Comparison of ENCODE assay signal across 8 cellular contexts in genomic region chr4:128061566-128062536, GRCh38. TPM values are rescaled to one million over a fixed set of nuclear protein-coding genes. Genes with fewer than 3 reads are reported as not detected.
DNase-seq lines count a peak whose midpoint lies in the region; ATAC-seq and TF ChIP-seq lines count a peak whose summit lies in the region.

No MANE protein-coding gene starts in this region.

- DNase-seq in AG10803 (ENCODE audit: low read depth) (peak; percentile 25), NCI-H345 treated with DMSO at 0.1 percent for 48 hours (lab: John Stamatoyannopoulos, UW; ENCODE audit: unreplicated experiment) (peak; percentile 72), dorsolateral prefrontal cortex (peak; percentile 37 to 74 (median 64)), lower lobe of right lung (peak; percentile 72)
- peak; percentile 63 to 75 for DNase-seq in activated CD4-positive, alpha-beta T cell treated with anti-CD3 and anti-CD28 coated beads, Interleukin-2, amount 50 U/mL, for 48 hours
- DNase-seq in stimulated activated CD4-positive, alpha-beta T cell treated with anti-CD3 and anti-CD28 coated beads, Interleukin-4, amount 100 ng/mL, for 48 hours (ENCODE audit: low read depth in 2 of 2): peak; percentile 46 to 47

- intact Hi-C loops in dorsolateral prefrontal cortex (cut with DNase I): loop anchor here (2.0 to 10.0 kb wide), 8 partner anchors 97 to 1033 kb away; partner anchors contain the start of genes HSPA4L (in 2 of the 2), PGRMC2 (in 2 of the 2), ABHD18 (in 1 of the 2) and C4orf33 (in 1 of the 2)
- intact Hi-C loops in lower lobe of right lung (cut with DNase I): no loop called here

- ATAC-seq in GM18909 (IDR thresholded peaks at IDR 0.05; ENCODE audit: poor library complexity, unreplicated experiment) (peak; percentile 47), HG03135 (IDR thresholded peaks at IDR 0.05; ENCODE audit: unreplicated experiment) (peak; percentile 42), lower lobe of right lung (peak; percentile 39 to 47)

- no peaks in the 10 kb centered on the region for H3K27me3 ChIP-seq in dorsolateral prefrontal cortex
- no peaks in the 10 kb centered on the region for H3K27me3 ChIP-seq in lower lobe of right lung (ENCODE audit: low read depth)

- peak overlapping the region; percentile 5 to 96 (median 91) for H3K27ac ChIP-seq in dorsolateral prefrontal cortex
- peak overlapping the region; percentile 94 for H3K27ac ChIP-seq in lower lobe of right lung

- H3K9me3 ChIP-seq in lower lobe of right lung: no peaks in the 10 kb centered on the region

- H3K4me3 ChIP-seq in AG10803 (ENCODE audit: low read length): peak overlapping the region; percentile 83
- H3K4me3 ChIP-seq in dorsolateral prefrontal cortex: peak overlapping the region; percentile 50 to 94 (median 82)
- H3K4me3 ChIP-seq in lower lobe of right lung: peak overlapping the region; percentile 78

- peak; percentile 12; the same call in 1 of the 2 replicates for TF ChIP-seq CTCF in AG10803 (conservative IDR thresholded peaks at IDR 0.05; ENCODE audit: low read length)
- TF ChIP-seq CTCF in dorsolateral prefrontal cortex (IDR thresholded peaks at IDR 0.05 in 54 of 56, conservative IDR thresholded peaks at IDR 0.05 in 2 of 56; ENCODE audit: low read depth in 1 of 56, partially characterized antibody in 56 of 56): peak in 16 of 56 donors; percentile 3 to 46 (median 18)
- TF ChIP-seq CTCF in lower lobe of right lung (IDR thresholded peaks at IDR 0.05): no peak

- H3K36me3 ChIP-seq in lower lobe of right lung: no peaks in the 10 kb centered on the region

- peaks cover 9% of the 10 kb centered on the region for H3K4me1 ChIP-seq in lower lobe of right lung

RNA-seq across cellular contexts. Expression of gene LARP1B, which starts 0.7 kb away (rescaled TPM):
- total RNA-seq in dorsolateral prefrontal cortex (10 to 100 TPM; 24.4 to 41.8 (median 32.1) TPM), lower lobe of right lung (13.2 TPM)

Comparison
In these comparisons a context has a peak if more than half of its experiments do, and no peak if none do; other contexts are left out.
1. Peak in every context shown above with its lines: DNase-seq, ATAC-seq, H3K4me3 ChIP-seq and H3K27ac ChIP-seq.